Comparison of ENCODE assay signal across 8 cellular contexts in the genomic region with DNA sequence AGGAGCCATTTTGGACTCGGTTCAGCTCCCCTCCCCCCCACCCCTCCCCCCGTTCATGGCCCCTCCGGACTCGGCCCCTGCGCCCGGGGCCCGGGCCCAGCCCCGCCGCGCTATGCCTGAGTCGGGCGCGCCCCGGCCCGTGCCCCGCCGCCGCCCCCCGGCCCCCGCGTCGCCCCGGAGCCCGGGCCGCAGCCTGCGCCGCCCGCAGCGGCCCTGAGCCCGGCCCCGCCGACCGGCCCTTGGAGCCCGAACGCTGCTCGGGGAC. TPM values are rescaled to one million over a fixed set of nuclear protein-coding genes. Genes with fewer than 3 reads are reported as not detected.
DNase-seq lines count a peak whose midpoint lies in the region; ATAC-seq and TF ChIP-seq lines count a peak whose summit lies in the region.

No MANE protein-coding gene starts in this region.

- H3K27me3 ChIP-seq in BE2C (no peaks in the 10 kb centered on the region), HL-60 (ENCODE audit: insufficient read depth, poor library complexity, severe bottlenecking) (peaks cover 5% of the 10 kb centered on the region)

- TF ChIP-seq CTCF in BE2C (IDR thresholded peaks at IDR 0.05; ENCODE audit: low read depth, low read length) (no peak), HL-60 (IDR thresholded peaks at IDR 0.05; ENCODE audit: insufficient read depth, low read length) (no peak), nephron (IDR thresholded peaks at IDR 0.05; ENCODE audit: unreplicated experiment in 3 of 3) (no peak)

- no peaks in the 10 kb centered on the region for H3K27me3 Mint-ChIP-seq in nephron (ENCODE audit: low read depth)

- H3K27ac ChIP-seq in HL-60 (replicated peaks) (no peak overlapping the region), cingulate gyrus (ENCODE audit: low read depth, low read length) (peak overlapping the region; percentile 19)

- peaks cover 6% of the 10 kb centered on the region; the same call in 1 of the 2 replicates for H3K4me1 ChIP-seq in BE2C

- H3K9me3 Mint-ChIP-seq in nephron = no peaks in the 10 kb centered on the region

- peaks cover 35% of the 10 kb centered on the region for H3K4me1 Mint-ChIP-seq in nephron

- peak overlapping the region; percentile 99 to 100 (median 100) for H3K4me3 Mint-ChIP-seq in nephron

- H3K36me3 Mint-ChIP-seq in nephron (ENCODE audit: low read depth) = peaks cover 5% of the 10 kb centered on the region

- H3K4me3 ChIP-seq in BE2C (ENCODE audit: low read depth, low read length) (peak overlapping the region; percentile 75), HL-60 (replicated peaks; ENCODE audit: insufficient read depth, low read length) (peak overlapping the region; percentile 61)

- no peak for TF ChIP-seq POLR2A in GM18505 (IDR thresholded peaks at IDR 0.05; ENCODE audit: borderline replicate concordance, extremely low read depth, insufficient read depth, insufficient read length)

- no peaks in the 10 kb centered on the region for H3K9me3 ChIP-seq in BE2C

- no peak for DNase-seq in BE2C
- no peak for DNase-seq in HL-60 (ENCODE audit: low read depth in 1 of 2, low spot score in 1 of 2)
- no peak for DNase-seq in stimulated activated CD8-positive, alpha-beta memory T cell treated with anti-CD3 and anti-CD28 coated beads, Interleukin-4, amount 100 ng/mL, for 48 hours
- DNase-seq in NCI-H345 treated with DMSO at 0.1 percent for 48 hours (lab: John Stamatoyannopoulos, UW; ENCODE audit: unreplicated experiment) = no peak
- DNase-seq in H4 (ENCODE audit: low spot score) = no peak

- no peak for ATAC-seq in GM18505 (IDR thresholded peaks at IDR 0.05; ENCODE audit: unreplicated experiment)

- no peaks in the 10 kb centered on the region for H3K36me3 ChIP-seq in BE2C

- peak overlapping the region in 1 of 3 experiments; percentile 98 for H3K27ac Mint-ChIP-seq in nephron

RNA-seq across cellular contexts. Expression of a gene that starts 0.2 kb away (rescaled TPM):
- polyA plus RNA-seq in BE2C (2012; ENCODE audit: insufficient read depth, insufficient read length, low read depth) = 3.8 TPM
- total RNA-seq in H4 (2014; rRNA removed; shearing (Covaris generic)) = 0.74 and 1.3 TPM in 2 replicates

RNA-seq across cellular contexts. Expression of a gene that starts 42.3 kb away (rescaled TPM):
- polyA plus RNA-seq in BE2C (2012; ENCODE audit: insufficient read depth, insufficient read length, low read depth) = 4.2 TPM
- total RNA-seq in H4 (2014; rRNA removed; shearing (Covaris generic)) = 8.7 and 11.1 TPM in 2 replicates
